ENCODE assay signal across 17 cellular contexts in genomic region chr3:73509812-73510211, GRCh38.
A peak's percentile ranks its signal among the peaks of the same experiment; 100 is the strongest.
DNase-seq lines count a peak whose midpoint lies in the region; ATAC-seq and TF ChIP-seq lines count a peak whose summit lies in the region.
"Had no signal": no experiment of that assay in that cellular context is flagged by ENCODE, and none has a peak within 500 bp of the region (broad histone marks: within the 10 kb centered on the region; RNA-seq: fewer than 3 reads in every experiment).

No MANE protein-coding gene starts in this region.

- no peaks in the 10 kb centered on the region for H3K9me3 Mint-ChIP-seq in endothelial cell (ENCODE audit: unreplicated experiment)
- H3K9me3 Mint-ChIP-seq: CD8-positive, alpha-beta memory T cell; GM23338; WTC11 had no signal

- WGBS in heart left ventricle, 4 donors, result 42 to 47% (median 45%) methylated on average over 7 of the region's 7 CpGs

- H3K79me2 ChIP-seq in Karpas-422 (ENCODE audit: low read length), result no peaks in the 10 kb centered on the region

- peaks cover 0 to 72% (median 26%) of the 10 kb centered on the region in 12 donors for H3K4me1 ChIP-seq in heart left ventricle
- H3K4me1 ChIP-seq in muscle layer of duodenum (ENCODE audit: control insufficient read depth in 1 of 2, insufficient read depth in 2 of 2, low read length in 2 of 2), result peaks cover 5 to 72% of the 10 kb centered on the region in 2 donors
- peaks cover 51% of the 10 kb centered on the region for H3K4me1 ChIP-seq in vagina
- H3K4me1 ChIP-seq in Karpas-422 (ENCODE audit: low read length), result no peaks in the 10 kb centered on the region

- DNase-seq in heart left ventricle, result no peak
- no peak for DNase-seq in left ventricle myocardium superior
- DNase-seq in endothelial cell (ENCODE audit: low spot score), result no peak
- DNase-seq in vagina (ENCODE audit: extremely low spot score in 2 of 2), result no peak
- no peak for DNase-seq in Karpas-422
- no peak for DNase-seq in NCI-H2081 treated with DMSO at 0.1 percent for 48 hours (lab: John Stamatoyannopoulos, UW)
- DNase-seq: CD8-positive, alpha-beta memory T cell; KG1; NCI-H1105 treated with DMSO at 0.1 percent for 48 hours; ovary; small intestine; T-helper 1 cell; upper lobe of left lung had no signal

- H2AFZ ChIP-seq in Karpas-422 (ENCODE audit: low read length), result no peak overlapping the region
- H2AFZ ChIP-seq: GM23338 had no signal

- H3K27me3 ChIP-seq in heart left ventricle, result no peaks in the 10 kb centered on the region
- H3K27me3 ChIP-seq in muscle layer of duodenum (ENCODE audit: low read depth, low read length), result no peaks in the 10 kb centered on the region
- H3K27me3 ChIP-seq in vagina, result no peaks in the 10 kb centered on the region
- no peaks in the 10 kb centered on the region for H3K27me3 ChIP-seq in Karpas-422 (ENCODE audit: low read length)
- H3K27me3 ChIP-seq: ovary, upper lobe of left lung had no signal

- ATAC-seq in heart left ventricle (no peak), left ventricle myocardium superior (no peak)
- ATAC-seq in activated CD4-positive, CD25-positive, alpha-beta regulatory T cell treated with anti-CD3 and anti-CD28 coated beads, Interleukin-2, amount 50 U/mL, for 24 hours, result no peak
- ATAC-seq: GM23338, WTC11 had no signal

- no peak overlapping the region for H3K4me2 ChIP-seq in Karpas-422 (ENCODE audit: low read depth, low read length, poor library complexity, severe bottlenecking)
- H3K4me2 ChIP-seq: GM23338 had no signal

- intact Hi-C loops in heart left ventricle (cut with DNase I) (loop anchor here (2.0 to 10.0 kb wide), 11 partner anchors 55 to 339 kb away; partner anchors contain the start of gene PDZRN3 (in 6 of the 10)), left ventricle myocardium superior (cut with micrococcal nuclease) (loop anchor here (2.0 to 10.0 kb wide), 2 partner anchors 115 to 335 kb away; partner anchors contain the start of gene PDZRN3), vagina (cut with DNase I) (loop anchor here (10.0 kb wide), 1 partner anchor 115 kb away; the partner anchor contains the start of gene PDZRN3)

- H3K36me3 ChIP-seq in heart left ventricle (no peaks in the 10 kb centered on the region), muscle layer of duodenum (ENCODE audit: control insufficient read depth in 1 of 2, insufficient read depth in 2 of 2, low read length in 2 of 2) (no peaks in the 10 kb centered on the region), vagina (no peaks in the 10 kb centered on the region), Karpas-422 (ENCODE audit: insufficient read depth, low read length) (no peaks in the 10 kb centered on the region)
- H3K36me3 ChIP-seq: ovary, upper lobe of left lung had no signal

- no peaks in the 10 kb centered on the region for H3K9me2 ChIP-seq in Karpas-422 (replicated peaks; ENCODE audit: insufficient read depth, low read length)

- H3K4me3 Mint-ChIP-seq in endothelial cell (ENCODE audit: unreplicated experiment), result no peak overlapping the region
- H3K4me3 Mint-ChIP-seq: CD8-positive, alpha-beta memory T cell; GM23338; WTC11 had no signal

- H3K27ac ChIP-seq in heart left ventricle (peak overlapping the region in 10 of 12 donors; percentile 0 to 85 (median 48)), muscle layer of duodenum (ENCODE audit: low read length) (peak overlapping the region; percentile 41), vagina (peak overlapping the region; percentile 35), Karpas-422 (ENCODE audit: low read length) (no peak overlapping the region)

- no peak overlapping the region for H3K9ac ChIP-seq in Karpas-422 (ENCODE audit: low read length)

- H3K27ac Mint-ChIP-seq in endothelial cell (ENCODE audit: unreplicated experiment), result peak overlapping the region; percentile 59
- H3K27ac Mint-ChIP-seq: GM23338, WTC11 had no signal

- H3K36me3 Mint-ChIP-seq in endothelial cell (ENCODE audit: low read depth, unreplicated experiment), result no peaks in the 10 kb centered on the region
- H3K36me3 Mint-ChIP-seq: CD8-positive, alpha-beta memory T cell; WTC11 had no signal

- TF ChIP-seq POLR2A in heart left ventricle (IDR thresholded peaks at IDR 0.05) (no peak), vagina (IDR thresholded peaks at IDR 0.05) (no peak)

- TF ChIP-seq CTCF in heart left ventricle (IDR thresholded peaks at IDR 0.05), result no peak
- no peak for TF ChIP-seq CTCF in endothelial cell (IDR thresholded peaks at IDR 0.05; ENCODE audit: unreplicated experiment)
- no peak for TF ChIP-seq CTCF in vagina (IDR thresholded peaks at IDR 0.05)

- no peaks in the 10 kb centered on the region for H3K9me3 ChIP-seq in heart left ventricle
- no peaks in the 10 kb centered on the region for H3K9me3 ChIP-seq in muscle layer of duodenum (ENCODE audit: control insufficient read depth in 1 of 2, low read length in 2 of 2)
- H3K9me3 ChIP-seq in vagina, result no peaks in the 10 kb centered on the region
- H3K9me3 ChIP-seq in Karpas-422 (ENCODE audit: low read length), result no peaks in the 10 kb centered on the region
- H3K9me3 ChIP-seq: ovary, upper lobe of left lung had no signal

- H3K4me1 Mint-ChIP-seq in endothelial cell (ENCODE audit: unreplicated experiment), result peaks cover 27% of the 10 kb centered on the region
- H3K4me1 Mint-ChIP-seq: CD8-positive, alpha-beta memory T cell had no signal

- no peak overlapping the region for H3K4me3 ChIP-seq in heart left ventricle
- H3K4me3 ChIP-seq in muscle layer of duodenum (ENCODE audit: low read depth in 1 of 2, low read length in 2 of 2), result no peak overlapping the region
- H3K4me3 ChIP-seq in vagina, result no peak overlapping the region
- H3K4me3 ChIP-seq in Karpas-422 (ENCODE audit: low read length), result no peak overlapping the region
- H3K4me3 ChIP-seq: GM23338, ovary, upper lobe of left lung had no signal

- no peaks in the 10 kb centered on the region for H4K20me1 ChIP-seq in Karpas-422 (ENCODE audit: insufficient read depth, low read depth, low read length)

- H3K27me3 Mint-ChIP-seq in endothelial cell (ENCODE audit: unreplicated experiment), result no peaks in the 10 kb centered on the region
